8 cellular contexts compared by ENCODE assay signal in the genomic region with DNA sequence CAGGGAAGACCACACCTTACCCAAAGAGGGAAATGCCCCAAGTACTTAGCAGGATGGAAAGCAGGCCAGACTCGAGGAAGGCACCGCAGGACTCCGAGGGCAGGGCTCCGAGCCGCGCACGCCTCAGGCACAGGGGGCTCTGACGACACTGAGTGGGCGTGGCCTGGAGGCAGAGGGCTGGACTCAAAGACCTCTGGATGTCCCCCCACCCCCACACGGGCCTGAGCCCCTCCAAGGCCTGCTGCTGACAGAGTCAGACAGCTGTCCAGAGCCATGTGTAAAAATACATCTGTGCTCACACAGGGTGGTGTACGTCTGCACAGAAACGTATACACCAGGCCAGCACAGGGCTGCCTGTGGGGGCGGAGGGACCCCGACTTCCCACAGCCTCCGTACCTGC. TPM values are rescaled to one million over a fixed set of nuclear protein-coding genes. Genes with fewer than 3 reads are reported as not detected.
A peak's percentile ranks its signal among the peaks of the same experiment; 100 is the strongest.
DNase-seq lines count a peak whose midpoint lies in the region; ATAC-seq, FAIRE-seq and TF ChIP-seq lines count a peak whose summit lies in the region.

No MANE protein-coding gene starts in this region.

- FAIRE-seq in GM19239 (lab: Jason Lieb, UNC), result no peak
- FAIRE-seq in K562 (lab: Jason Lieb, UNC), result peak; percentile 75

- H3K9ac ChIP-seq in K562 (ENCODE audit: insufficient read depth in 1 of 2, low read depth in 2 of 2, low read length in 2 of 2), result peak overlapping the region; percentile 82 to 93

- intact Hi-C loops in PC-9 (cut with micrococcal nuclease; ENCODE audit: unreplicated experiment) (loop anchor here (2.0 kb wide), 1 partner anchor 71 kb away; the partner anchor contains the start of gene CEP170B), K562 (cut with micrococcal nuclease) (no loop called here)

- peak; percentile 53 for DNase-seq in GM19239 (ENCODE audit: insufficient read length, low spot score)
- peak in 1 of 2 experiments; percentile 50 for DNase-seq in PC-9
- DNase-seq in K562 (ENCODE audit: extremely low read depth in 1 of 4, low spot score in 3 of 4), result peak; percentile 61 to 75 (median 68)
- DNase-seq in iPS-NIHi11 (ENCODE audit: low spot score), result peak; percentile 94
- DNase-seq in stimulated activated CD4-positive, alpha-beta T cell treated with anti-CD3 and anti-CD28 coated beads, Interleukin-1b, Interleukin-23, amount 100 ng/mL, for 48 hours, result peak; percentile 40

- TF ChIP-seq CTCF in PC-9 (conservative IDR thresholded peaks at IDR 0.05), result no peak
- TF ChIP-seq CTCF in K562 (IDR thresholded peaks at IDR 0.05 in 2 of 3, conservative IDR thresholded peaks at IDR 0.05 in 1 of 3; ENCODE audit: insufficient read depth in 2 of 3, low read depth in 1 of 3, low read length in 3 of 3), result no peak

- BruUV-seq in PC-9 (replicated peaks; lab: Mats Ljungman, UMichigan), result TSS peak; percentile 72
- TSS peak; percentile 63 for BruUV-seq in K562 (replicated peaks; lab: Mats Ljungman, UMichigan)

- H3K9me1 ChIP-seq in K562 (ENCODE audit: control insufficient read depth, insufficient read depth, low read length), result no peaks in the 10 kb centered on the region

- H3K27me3 ChIP-seq in PC-9 (ENCODE audit: insufficient read depth, low read depth), result no peaks in the 10 kb centered on the region
- H3K27me3 ChIP-seq in K562 (ENCODE audit: control insufficient read depth in 2 of 2, insufficient read depth in 2 of 2, low read length in 2 of 2), result no peaks in the 10 kb centered on the region

- H3K9me3 ChIP-seq in PC-9 (ENCODE audit: insufficient read depth, low read depth), result no peaks in the 10 kb centered on the region
- H3K9me3 ChIP-seq in K562 (replicated peaks; ENCODE audit: control insufficient read depth, insufficient read depth, low read depth, low read length), result no peaks in the 10 kb centered on the region

- no peak for TF ChIP-seq EP300 in K562 (IDR thresholded peaks at IDR 0.05; ENCODE audit: low read length)

- TF ChIP-seq RAD21 in K562 (CRISPR knock-in tag; conservative IDR thresholded peaks at IDR 0.05 in 1 of 2, IDR thresholded peaks at IDR 0.05 in 1 of 2), result no peak

- no peak overlapping the region for H2AFZ ChIP-seq in PC-9
- no peak overlapping the region for H2AFZ ChIP-seq in K562 (ENCODE audit: low read depth, low read length)

- 9% methylated on average over 15 of the region's 15 CpGs for WGBS in K562 (ENCODE audit: insufficient coverage, low coverage, missing lambda C conversion rate)

- in situ Hi-C loops in K562 (cut with MboI), result no loop called here

- CTCF ChIA-PET in PC-9 (lab: Charles Lee), result no interaction called here
- CTCF ChIA-PET in K562 (lab: Yijun Ruan, JAX; ENCODE audit: low intra/inter-chr PET ratio), result interaction anchor here (0.6 kb wide), 1 partner anchor 20 kb away, joined by 3 read pairs; no protein-coding TSS in a partner anchor

- H3K4me1 ChIP-seq in PC-9 (replicated peaks; ENCODE audit: insufficient read depth), result peaks cover 18% of the 10 kb centered on the region
- peaks cover 41 to 89% of the 10 kb centered on the region in 2 experiments for H3K4me1 ChIP-seq in K562 (replicated peaks in 1 of 2; ENCODE audit: control insufficient read depth in 2 of 2, insufficient read depth in 2 of 2, low read length in 2 of 2)

- peak overlapping the region; percentile 74 for H3K4me3 ChIP-seq in PC-9
- H3K4me3 ChIP-seq in K562, result peak overlapping the region; percentile 70

- H3K4me2 ChIP-seq in PC-9, result peak overlapping the region; percentile 92
- H3K4me2 ChIP-seq in K562 (ENCODE audit: insufficient read depth, low read length), result peak overlapping the region; percentile 79

- no peaks in the 10 kb centered on the region for H3K9me2 ChIP-seq in PC-9 (ENCODE audit: insufficient read depth)

- H3K36me3 ChIP-seq in PC-9 (ENCODE audit: low read depth) (no peaks in the 10 kb centered on the region), K562 (ENCODE audit: control insufficient read depth, insufficient read depth, low read length) (peaks cover 38% of the 10 kb centered on the region; the same call in 1 of the 3 replicates)

- peaks cover 20% of the 10 kb centered on the region; the same call in 1 of the 2 replicates for H3F3A ChIP-seq in PC-9 (ENCODE audit: insufficient read depth, low read depth)

- ATAC-seq in K562, result peak; percentile 61
- no peak for ATAC-seq in HG03159 (IDR thresholded peaks at IDR 0.05; ENCODE audit: unreplicated experiment)
- no peak for ATAC-seq in GM21381 (IDR thresholded peaks at IDR 0.05; ENCODE audit: unreplicated experiment)
- ATAC-seq in GM18502 (IDR thresholded peaks at IDR 0.05; ENCODE audit: poor library complexity, unreplicated experiment), result no peak

- peaks cover 40% of the 10 kb centered on the region for H4K20me1 ChIP-seq in PC-9 (ENCODE audit: insufficient read depth)
- H4K20me1 ChIP-seq in K562 (replicated peaks; ENCODE audit: control insufficient read depth, insufficient read depth, low read length), result peaks cover 12% of the 10 kb centered on the region; the same call in 1 of the 2 replicates

- POLR2A ChIA-PET in PC-9 (lab: Charles Lee; ENCODE audit: unreplicated experiment) (no interaction called here), K562 (lab: Yijun Ruan, JAX) (interaction anchor here (0.6 to 0.9 kb wide), 5 partner anchors 8 to 292 kb away, joined by 3 to 4 read pairs (median 3); no protein-coding TSS in a partner anchor)

- no peak overlapping the region for H3K27ac ChIP-seq in PC-9
- peak overlapping the region; percentile 74 for H3K27ac ChIP-seq in K562 (ENCODE audit: extremely low read depth, low read depth, low read length)

- no peak for TF ChIP-seq POLR2A in K562 (conservative IDR thresholded peaks at IDR 0.05)

- H3K79me2 ChIP-seq in PC-9 (ENCODE audit: low read depth) (peaks cover 43% of the 10 kb centered on the region), K562 (ENCODE audit: control insufficient read depth, insufficient read depth, low read length) (peaks cover 54% of the 10 kb centered on the region)

RNA-seq across cellular contexts. Expression of gene AKT1, which starts 1.4 kb away (rescaled TPM):
- total RNA-seq in PC-9 (2021) (107 and 144 TPM in 2 replicates), K562 (2014; rRNA removed) (80.1 and 91.2 TPM in 2 replicates), K562 (2014; rRNA removed; fragmentation: Illumina TruSeq; extraction: Trizol) (25.9 and 37.5 TPM in 2 replicates), K562 (2015; rRNA removed; fragmentation: Illumina TruSeq; extraction: Trizol) (74.5 and 75.1 TPM in 2 replicates), K562 (2021) (117 and 132 TPM in 2 replicates)
- total RNA-seq in K562 (2011; cell fraction: chromatin; rRNA removed; ENCODE audit: low replicate concordance), result 90.8 and 209 TPM in 2 replicates
- 135 and 136 TPM in 2 replicates for total RNA-seq in K562 (2011; cell fraction: nucleolus; rRNA removed)
- 81.8 and 88.4 TPM in 2 replicates for total RNA-seq in K562 (2011; cell fraction: nucleoplasm; rRNA removed)
- polyA plus RNA-seq in K562 (2011; rRNA removed) (71.8 and 79.3 TPM in 2 replicates), K562 (2014; fragmentation: Illumina TruSeq; extraction: Trizol) (82.0 and 89.7 TPM in 2 replicates), K562 (2014; fragmentation: Nextera tagmentation; extraction: Ambion mirVana) (1 to 10 TPM in 1 of 2 experiments, under 1 TPM in 1; 0.49 to 1.3 TPM), K562 (2014; rRNA removed) (106 TPM in 2 replicates)
- 96.5 and 143 TPM in 2 replicates for polyA plus RNA-seq in K562 (2011; cell fraction: cytosol; rRNA removed)
- polyA plus RNA-seq in K562 (2011; cell fraction: nucleus; rRNA removed), result 217 and 312 TPM in 2 replicates
- 86.9 and 120 TPM in 2 replicates for polyA plus RNA-seq in K562 (2012)
- 41.9 and 67.3 TPM in 2 replicates for polyA minus RNA-seq in K562 (2011; rRNA and poly(A)+ RNA removed)
- polyA minus RNA-seq in K562 (2011; cell fraction: cytosol; rRNA and poly(A)+ RNA removed), result 64.3 and 80.4 TPM in 2 replicates
- 29.8 and 38.1 TPM in 2 replicates for polyA minus RNA-seq in K562 (2011; cell fraction: nucleus; rRNA and poly(A)+ RNA removed)

RNA-seq across cellular contexts. Expression of gene ZBTB42, which starts 6.8 kb away (rescaled TPM):
- total RNA-seq in PC-9 (2021), result 4.2 and 6.1 TPM in 2 replicates
- total RNA-seq in K562 (2011; cell fraction: chromatin; rRNA removed; ENCODE audit: low replicate concordance), result 3.2 and 14.3 TPM in 2 replicates
- 17.5 and 19.2 TPM in 2 replicates for total RNA-seq in K562 (2011; cell fraction: nucleolus; rRNA removed)
- total RNA-seq in K562 (2011; cell fraction: nucleoplasm; rRNA removed), result 7.6 and 8.4 TPM in 2 replicates
- total RNA-seq in K562 (2014; rRNA removed), result 5.5 and 7.2 TPM in 2 replicates
- 1.4 and 1.5 TPM in 2 replicates for total RNA-seq in K562 (2014; rRNA removed; fragmentation: Illumina TruSeq; extraction: Trizol)
- total RNA-seq in K562 (2015; rRNA removed; fragmentation: Illumina TruSeq; extraction: Trizol), result 5.1 TPM in 2 replicates
- 7.4 and 8.5 TPM in 2 replicates for total RNA-seq in K562 (2021)
- 2.2 and 2.4 TPM in 2 replicates for polyA plus RNA-seq in K562 (2011; rRNA removed)
- 3.5 and 9.0 TPM in 2 replicates for polyA plus RNA-seq in K562 (2011; cell fraction: cytosol; rRNA removed)
- polyA plus RNA-seq in K562 (2011; cell fraction: nucleus; rRNA removed), result 3.6 and 6.6 TPM in 2 replicates
- 4.5 and 5.8 TPM in 2 replicates for polyA plus RNA-seq in K562 (2012)
- polyA plus RNA-seq in K562 (2014; fragmentation: Illumina TruSeq; extraction: Trizol), result 2.4 and 4.5 TPM in 2 replicates
- under 1 TPM; 0.03 to 0.08 TPM for polyA plus RNA-seq in K562 (2014; fragmentation: Nextera tagmentation; extraction: Ambion mirVana)
- 2.9 and 3.7 TPM in 2 replicates for polyA plus RNA-seq in K562 (2014; rRNA removed)
- 2.9 and 4.9 TPM in 2 replicates for polyA minus RNA-seq in K562 (2011; rRNA and poly(A)+ RNA removed)
- polyA minus RNA-seq in K562 (2011; cell fraction: cytosol; rRNA and poly(A)+ RNA removed), result 6.0 and 8.7 TPM in 2 replicates
- polyA minus RNA-seq in K562 (2011; cell fraction: nucleus; rRNA and poly(A)+ RNA removed), result 12.0 and 13.1 TPM in 2 replicates

RNA-seq across cellular contexts. Expression of gene SIVA1, which starts 41.2 kb away (rescaled TPM):
- 85.8 and 116 TPM in 2 replicates for total RNA-seq in PC-9 (2021)
- 12.2 and 40.0 TPM in 2 replicates for total RNA-seq in K562 (2011; cell fraction: chromatin; rRNA removed; ENCODE audit: low replicate concordance)
- 43.4 and 62.2 TPM in 2 replicates for total RNA-seq in K562 (2011; cell fraction: nucleolus; rRNA removed)
- total RNA-seq in K562 (2011; cell fraction: nucleoplasm; rRNA removed), result 31.2 and 34.7 TPM in 2 replicates
- 186 and 216 TPM in 2 replicates for total RNA-seq in K562 (2014; rRNA removed)
- 4.8 and 6.1 TPM in 2 replicates for total RNA-seq in K562 (2014; rRNA removed; fragmentation: Illumina TruSeq; extraction: Trizol)
- 55.9 and 57.8 TPM in 2 replicates for total RNA-seq in K562 (2015; rRNA removed; fragmentation: Illumina TruSeq; extraction: Trizol)
- 111 and 113 TPM in 2 replicates for total RNA-seq in K562 (2021)
- 54.2 and 66.2 TPM in 2 replicates for polyA plus RNA-seq in K562 (2011; rRNA removed)
- polyA plus RNA-seq in K562 (2011; cell fraction: cytosol; rRNA removed), result 115 and 354 TPM in 2 replicates
- polyA plus RNA-seq in K562 (2011; cell fraction: nucleus; rRNA removed), result 75.6 and 121 TPM in 2 replicates
- polyA plus RNA-seq in K562 (2012), result 69.5 and 80.9 TPM in 2 replicates
- polyA plus RNA-seq in K562 (2014; fragmentation: Illumina TruSeq; extraction: Trizol), result 7.8 and 43.9 TPM in 2 replicates
- polyA plus RNA-seq in K562 (2014; fragmentation: Nextera tagmentation; extraction: Ambion mirVana), result 10 to 100 TPM in 1 of 2 experiments, 1 to 10 TPM in 1; 4.2 to 20.6 TPM
- 138 and 148 TPM in 2 replicates for polyA plus RNA-seq in K562 (2014; rRNA removed)
- 6.6 and 10.6 TPM in 2 replicates for polyA minus RNA-seq in K562 (2011; rRNA and poly(A)+ RNA removed)
- polyA minus RNA-seq in K562 (2011; cell fraction: cytosol; rRNA and poly(A)+ RNA removed), result 31.0 and 34.2 TPM in 2 replicates
- polyA minus RNA-seq in K562 (2011; cell fraction: nucleus; rRNA and poly(A)+ RNA removed), result 16.2 and 20.1 TPM in 2 replicates
